8 cellular contexts compared by ENCODE assay signal in genomic region chr18:54388203-54389142, GRCh38. TPM values are rescaled to one million over a fixed set of nuclear protein-coding genes. Genes with fewer than 3 reads are reported as not detected.
DNase-seq lines count a peak whose midpoint lies in the region; ATAC-seq and TF ChIP-seq lines count a peak whose summit lies in the region.

No MANE protein-coding gene starts in this region.

- H3K27ac ChIP-seq in Panc1 (ENCODE audit: low read length) (peak overlapping the region; percentile 21; the same call in 1 of the 2 replicates), endodermal cell (ENCODE audit: low read depth, low read length) (no peak overlapping the region)

- H3K9me3 ChIP-seq in Panc1 (ENCODE audit: control insufficient read depth, insufficient read depth, low read depth, low read length) (no peaks in the 10 kb centered on the region), endodermal cell (ENCODE audit: control insufficient read depth, low read length) (peaks cover 18% of the 10 kb centered on the region), skeletal muscle satellite cell (replicated peaks; ENCODE audit: low read length) (no peaks in the 10 kb centered on the region)

- peak overlapping the region; percentile 56 for H3K4me2 ChIP-seq in skeletal muscle satellite cell (ENCODE audit: low read length)

- H3K27me3 Mint-ChIP-seq in endodermal cell (ENCODE audit: insufficient read depth) = no peaks in the 10 kb centered on the region

- H3K27me3 ChIP-seq in Panc1 (ENCODE audit: control insufficient read depth, insufficient read depth, low read length) = no peaks in the 10 kb centered on the region
- H3K27me3 ChIP-seq in endodermal cell (ENCODE audit: control insufficient read depth, insufficient read depth, low read length, poor library complexity, severe bottlenecking) = no peaks in the 10 kb centered on the region
- no peaks in the 10 kb centered on the region for H3K27me3 ChIP-seq in skeletal muscle satellite cell (ENCODE audit: control insufficient read depth, insufficient read depth, low read length)

- H3K4me1 Mint-ChIP-seq in endodermal cell = peaks cover 28% of the 10 kb centered on the region

- no TSS peak for BruUV-seq in Panc1 (replicated peaks; lab: Mats Ljungman, UMichigan)

- H3K9ac ChIP-seq in endodermal cell (ENCODE audit: extremely low read depth, low read length, poor library complexity, severe bottlenecking) (peak overlapping the region; percentile 19), skeletal muscle satellite cell (ENCODE audit: low read depth, low read length) (peak overlapping the region; percentile 29)

- 53 to 59% methylated on average over 3 to 6 of the region's 6 CpGs for WGBS in endodermal cell (ENCODE audit: insufficient coverage in 1 of 2, insufficient read length in 1 of 2), 2 experiments

- H3K4me1 ChIP-seq in Panc1 (ENCODE audit: control insufficient read depth, insufficient read depth, low read length) = peaks cover 4% of the 10 kb centered on the region; the same call in 1 of the 2 replicates
- H3K4me1 ChIP-seq in endodermal cell (ENCODE audit: control insufficient read depth, insufficient read depth, low read length) = peaks cover 12% of the 10 kb centered on the region
- H3K4me1 ChIP-seq in skeletal muscle satellite cell (ENCODE audit: control insufficient read depth, insufficient read depth, low read length) = peaks cover 22% of the 10 kb centered on the region

- peak overlapping the region; percentile 9 for H3K4me3 Mint-ChIP-seq in endodermal cell

- DNase-seq in EH (ENCODE audit: low read depth) (peak; percentile 89), Panc1 (ENCODE audit: low read depth, low spot score) (peak; percentile 64), endodermal cell (peak; percentile 94), left lobe of liver (ENCODE audit: low spot score) (no peak)
- DNase-seq in activated effector memory CD4-positive, alpha-beta T cell treated with Interleukin-2 at 50 U/mL for 16 hours = no peak

- H3K36me3 Mint-ChIP-seq in endodermal cell (ENCODE audit: low read depth) = peaks cover 3% of the 10 kb centered on the region

- H3K4me3 ChIP-seq in Panc1 (ENCODE audit: low read depth in 2 of 2, low read length in 2 of 2) = no peak overlapping the region
- H3K4me3 ChIP-seq in endodermal cell (ENCODE audit: low read length) = peak overlapping the region; percentile 26
- H3K4me3 ChIP-seq in skeletal muscle satellite cell (ENCODE audit: low read length) = peak overlapping the region; percentile 13

- POLR2A ChIA-PET in Panc1 (lab: Charles Lee) = no interaction called here

- peak overlapping the region; percentile 89 for H3K27ac Mint-ChIP-seq in endodermal cell

- ATAC-seq in GM19351 (IDR thresholded peaks at IDR 0.05; ENCODE audit: unreplicated experiment) (peak; percentile 86), HG03159 (IDR thresholded peaks at IDR 0.05; ENCODE audit: unreplicated experiment) (peak; percentile 94), Panc1 (peak; percentile 95), left lobe of liver (no peak)

- in situ Hi-C loops in Panc1 (cut with HindIII; ENCODE audit: low pct_unique_long_range_greater_than_20kb, low sequenced_read_pairs) = no loop called here

- CTCF ChIA-PET in Panc1 (lab: Charles Lee) = no interaction called here

- intact Hi-C loops in Panc1 (cut with micrococcal nuclease; ENCODE audit: unreplicated experiment) = no loop called here

- H3K9me3 Mint-ChIP-seq in endodermal cell = peaks cover 15% of the 10 kb centered on the region

- H3K36me3 ChIP-seq in Panc1 (ENCODE audit: control insufficient read depth, insufficient read depth, low read length) = no peaks in the 10 kb centered on the region
- H3K36me3 ChIP-seq in endodermal cell (ENCODE audit: control insufficient read depth, insufficient read depth, low read length) = no peaks in the 10 kb centered on the region
- H3K36me3 ChIP-seq in skeletal muscle satellite cell (ENCODE audit: insufficient read depth, low read length) = no peaks in the 10 kb centered on the region

- TF ChIP-seq CTCF in Panc1 (IDR thresholded peaks at IDR 0.05) (no peak), endodermal cell (conservative IDR thresholded peaks at IDR 0.05) (no peak)

RNA-seq across cellular contexts. Expression of gene C18orf54, which starts 30.8 kb away (rescaled TPM):
- total RNA-seq in Panc1 (2021; ENCODE audit: unreplicated experiment) = 7.5 TPM
- 1.3 TPM for polyA plus RNA-seq in Panc1 (2012; ENCODE audit: insufficient read length)
- total RNA-seq in endodermal cell = 10 to 100 TPM; 17.8 to 29.5 TPM
- polyA plus RNA-seq in endodermal cell (2013, experiment 1 of 2) = 21.0 TPM
- 22.6 TPM for polyA plus RNA-seq in endodermal cell (2013, experiment 2 of 2)
- total RNA-seq in skeletal muscle satellite cell (2012; rRNA removed) = 2.8 TPM in 2 replicates
- 0.35 TPM for total RNA-seq in left lobe of liver

RNA-seq across cellular contexts. Expression of gene STARD6, which starts 30.8 kb away (rescaled TPM):
- not detected for total RNA-seq in Panc1 (2021; ENCODE audit: unreplicated experiment)
- not detected for polyA plus RNA-seq in Panc1 (2012; ENCODE audit: insufficient read length)
- not detected for total RNA-seq in endodermal cell
- polyA plus RNA-seq in endodermal cell (2013, experiment 1 of 2) = 0.39 TPM
- polyA plus RNA-seq in endodermal cell (2013, experiment 2 of 2) = not detected
- 0.22 TPM in 1 of 2 replicates, not detected in the other for total RNA-seq in skeletal muscle satellite cell (2012; rRNA removed)
- not detected for total RNA-seq in left lobe of liver

Comparison
In these comparisons a context has a peak if more than half of its experiments do, and no peak if none do; other contexts are left out.
1. DNase-seq: peak in EH (single experiment), Panc1 (single experiment) and endodermal cell (single experiment); none in left lobe of liver (single experiment) and activated effector memory CD4-positive, alpha-beta T cell treated with Interleukin-2 at 50 U/mL for 16 hours (single experiment).
2. H3K4me3 ChIP-seq: peak in endodermal cell (single experiment) and skeletal muscle satellite cell (single experiment); none in Panc1 (0 of 2).